In genomic region chr1:30893776-30894507, GRCh38 we compare ENCODE assay signal across 28 cellular contexts. TPM values are rescaled to one million over a fixed set of nuclear protein-coding genes. Genes with fewer than 3 reads are reported as not detected.
DNase-seq lines count a peak whose midpoint lies in the region; ATAC-seq and TF ChIP-seq lines count a peak whose summit lies in the region.
"Had no signal": no experiment of that assay in that cellular context is flagged by ENCODE, and none has a peak within 500 bp of the region (broad histone marks: within the 10 kb centered on the region; RNA-seq: fewer than 3 reads in every experiment).

No MANE protein-coding gene starts in this region.

- no peak overlapping the region for H3K23ac ChIP-seq in trophoblast cell (ENCODE audit: low read length)

- no peak for ATAC-seq in HG02571 (IDR thresholded peaks at IDR 0.05; ENCODE audit: unreplicated experiment)
- ATAC-seq in left lobe of liver: no peak
- ATAC-seq: activated CD8-positive, alpha-beta memory T cell treated with anti-CD3 and anti-CD28 coated beads, Interleukin-2, amount 10 ng/mL, durations not matched to agents 7 days and 5 days; body of pancreas; left colon; right lobe of liver; T-helper 17 cell had no signal

- H4K12ac ChIP-seq in trophoblast cell (ENCODE audit: low read depth, low read length): no peak overlapping the region

- DNase-seq in ELF-1 (ENCODE audit: low read depth, low spot score): peak; percentile 40
- DNase-seq in WERI-Rb-1: peak; percentile 87
- DNase-seq in esophagus muscularis mucosa (ENCODE audit: extremely low spot score): no peak
- no peak for DNase-seq in trophoblast cell
- no peak for DNase-seq in HT-29 (ENCODE audit: low spot score)
- DNase-seq in NCI-H774 (lab: John Stamatoyannopoulos, UW): no peak
- no peak for DNase-seq in left lobe of liver (ENCODE audit: low spot score)
- DNase-seq: ACHN; activated CD4-positive, alpha-beta T cell treated with anti-CD3 and anti-CD28 coated beads for 48 hours; activated CD8-positive, alpha-beta memory T cell treated with anti-CD3 and anti-CD28 coated beads, Interleukin-2, amount 10 ng/mL, durations not matched to agents 7 days and 5 days; activated naive CD8-positive, alpha-beta T cell treated with anti-CD3 and anti-CD28 coated beads, Interleukin-2, amount 10 ng/mL, durations not matched to agents 7 days and 5 days; body of pancreas; COR-L47; effector CD4-positive, alpha-beta T cell; erythroblast; foreskin fibroblast; GF-D8; KG1; left colon; natural killer cell; NCI-H1694; NCI-H2171 treated with DMSO at 0.1 percent for 48 hours; NCI-H524; right lobe of liver; stimulated activated CD4-positive, alpha-beta T cell treated with anti-CD3 and anti-CD28 coated beads, Interleukin-15, amount 100 ng/mL, for 24 hours; T-helper 17 cell had no signal

- H3K4ac ChIP-seq in trophoblast cell (ENCODE audit: low read depth, low read length): no peak overlapping the region

- H3K27ac ChIP-seq in WERI-Rb-1 (peak overlapping the region; percentile 80), esophagus muscularis mucosa (replicated peaks in 1 of 4) (peak overlapping the region; percentile 76 to 94 (median 89)), trophoblast cell (ENCODE audit: low read depth, low read length) (no peak overlapping the region)
- H3K27ac ChIP-seq: BLaER1, body of pancreas, right lobe of liver had no signal

- H2BK5ac ChIP-seq in trophoblast cell (ENCODE audit: low read depth, low read length, poor library complexity): no peak overlapping the region

- intact Hi-C loops in esophagus muscularis mucosa (cut with DNase I): no loop called here

- H3K79me2 ChIP-seq in trophoblast cell (ENCODE audit: control insufficient read depth, insufficient read depth, low read length, poor library complexity): peaks cover 2% of the 10 kb centered on the region

- H3K4me1 ChIP-seq in esophagus muscularis mucosa (peaks cover 40 to 97% (median 94%) of the 10 kb centered on the region in 4 donors), trophoblast cell (ENCODE audit: control insufficient read depth in 1 of 2, insufficient read depth in 2 of 2, low read length in 2 of 2) (peaks cover 1 to 8% of the 10 kb centered on the region in 2 experiments)
- H3K4me1 ChIP-seq: right lobe of liver had no signal

- no peak for TF ChIP-seq POLR2A in esophagus muscularis mucosa (IDR thresholded peaks at IDR 0.05; ENCODE audit: low read depth)

- no peak overlapping the region for H2AFZ ChIP-seq in trophoblast cell (ENCODE audit: insufficient read depth, low read length, poor library complexity)

- H3K9ac ChIP-seq in trophoblast cell (ENCODE audit: low read length): no peak overlapping the region
- H3K9ac ChIP-seq: BLaER1 had no signal

- H3K27me3 ChIP-seq in WERI-Rb-1 (ENCODE audit: insufficient read depth, low read depth, severe bottlenecking) (no peaks in the 10 kb centered on the region), esophagus muscularis mucosa (no peaks in the 10 kb centered on the region), trophoblast cell (ENCODE audit: insufficient read depth, low read length) (no peaks in the 10 kb centered on the region)
- H3K27me3 ChIP-seq: body of pancreas, right lobe of liver had no signal

- TF ChIP-seq EP300 in esophagus muscularis mucosa (IDR thresholded peaks at IDR 0.05): no peak

- no peak overlapping the region for H4K91ac ChIP-seq in trophoblast cell (ENCODE audit: low read depth, low read length)

- no peak for TF ChIP-seq CTCF in WERI-Rb-1 (IDR thresholded peaks at IDR 0.05; ENCODE audit: low read depth, low read length)
- TF ChIP-seq CTCF in esophagus muscularis mucosa (IDR thresholded peaks at IDR 0.05): no peak

- no peak overlapping the region for H4K8ac ChIP-seq in trophoblast cell (ENCODE audit: low read depth, low read length)

- no peak overlapping the region for H2AK5ac ChIP-seq in trophoblast cell (ENCODE audit: low read length)

- H3K14ac ChIP-seq in trophoblast cell (ENCODE audit: low read length): no peak overlapping the region

- H3K79me1 ChIP-seq in trophoblast cell (ENCODE audit: low read length): peaks cover 3% of the 10 kb centered on the region

- no peak overlapping the region for H2BK120ac ChIP-seq in trophoblast cell (ENCODE audit: insufficient read depth, low read length, poor library complexity)

- H3K36me3 ChIP-seq in WERI-Rb-1: no peaks in the 10 kb centered on the region
- no peaks in the 10 kb centered on the region for H3K36me3 ChIP-seq in esophagus muscularis mucosa
- peaks cover 4% of the 10 kb centered on the region in 2 experiments for H3K36me3 ChIP-seq in trophoblast cell (ENCODE audit: control insufficient read depth in 1 of 2, insufficient read depth in 2 of 2, low read length in 2 of 2)
- H3K36me3 ChIP-seq: BLaER1, right lobe of liver had no signal

- H3K9me3 ChIP-seq in WERI-Rb-1 (ENCODE audit: severe bottlenecking) (no peaks in the 10 kb centered on the region), esophagus muscularis mucosa (no peaks in the 10 kb centered on the region), trophoblast cell (ENCODE audit: insufficient read depth, low read depth, low read length) (peaks cover 8% of the 10 kb centered on the region)
- H3K9me3 ChIP-seq: BLaER1, body of pancreas, right lobe of liver had no signal

- 57% methylated on average over 7 of the region's 9 CpGs for WGBS in esophagus muscularis mucosa
- WGBS in trophoblast cell (ENCODE audit: extremely low coverage, insufficient coverage, insufficient read length): 100% methylated on average over 2 of the region's 9 CpGs

- no peak overlapping the region for H3K4me2 ChIP-seq in trophoblast cell (ENCODE audit: low read length)
- H3K4me2 ChIP-seq: BLaER1 had no signal

- H2BK12ac ChIP-seq in trophoblast cell (ENCODE audit: low read length): no peak overlapping the region

- peak overlapping the region; percentile 10 for H3K18ac ChIP-seq in trophoblast cell (ENCODE audit: low read length)

- no peak overlapping the region for H3K4me3 ChIP-seq in WERI-Rb-1 (ENCODE audit: low read depth, low read length)
- H3K4me3 ChIP-seq in esophagus muscularis mucosa: no peak overlapping the region
- no peak overlapping the region for H3K4me3 ChIP-seq in trophoblast cell (ENCODE audit: low read depth, low read length)
- H3K4me3 ChIP-seq: BLaER1, body of pancreas, right lobe of liver had no signal

RNA-seq across cellular contexts. Expression of gene SDC3, which starts 14.6 kb away (rescaled TPM):
- total RNA-seq in esophagus muscularis mucosa (100 to 1,000 TPM in 1 of 4 donors, 10 to 100 TPM in 3; 44.1 to 101 (median 56.5) TPM), left lobe of liver (17.1 TPM)
- 64.9 and 65.2 TPM in 2 replicates for polyA plus RNA-seq in trophoblast cell (2013)
- 0.31 and 0.42 TPM in 2 replicates for total RNA-seq in HT-29 (2014; rRNA removed; shearing (Covaris generic))
- total RNA-seq: activated CD8-positive, alpha-beta memory T cell treated with anti-CD3 and anti-CD28 coated beads, Interleukin-2, amount 10 ng/mL, durations not matched to agents 7 days and 5 days had no signal

Comparison
In these comparisons a context has a peak if more than half of its experiments do, and no peak if none do; other contexts are left out.
1. DNase-seq: peak in ELF-1 (single experiment) and WERI-Rb-1 (single experiment); none in esophagus muscularis mucosa (single experiment), trophoblast cell (0 of 2), HT-29 (single experiment), NCI-H774 (single experiment) and left lobe of liver (single experiment).
2. RNA of gene SDC3, which starts 14.6 kb away (total RNA-seq): 44.1 to 101 TPM in esophagus muscularis mucosa and 17.1 TPM in left lobe of liver (single experiment); 0.31 to 0.42 TPM in HT-29; every median in the first group is over 10 times any median in the second.